8 cellular contexts compared by ENCODE assay signal in the genomic region with DNA sequence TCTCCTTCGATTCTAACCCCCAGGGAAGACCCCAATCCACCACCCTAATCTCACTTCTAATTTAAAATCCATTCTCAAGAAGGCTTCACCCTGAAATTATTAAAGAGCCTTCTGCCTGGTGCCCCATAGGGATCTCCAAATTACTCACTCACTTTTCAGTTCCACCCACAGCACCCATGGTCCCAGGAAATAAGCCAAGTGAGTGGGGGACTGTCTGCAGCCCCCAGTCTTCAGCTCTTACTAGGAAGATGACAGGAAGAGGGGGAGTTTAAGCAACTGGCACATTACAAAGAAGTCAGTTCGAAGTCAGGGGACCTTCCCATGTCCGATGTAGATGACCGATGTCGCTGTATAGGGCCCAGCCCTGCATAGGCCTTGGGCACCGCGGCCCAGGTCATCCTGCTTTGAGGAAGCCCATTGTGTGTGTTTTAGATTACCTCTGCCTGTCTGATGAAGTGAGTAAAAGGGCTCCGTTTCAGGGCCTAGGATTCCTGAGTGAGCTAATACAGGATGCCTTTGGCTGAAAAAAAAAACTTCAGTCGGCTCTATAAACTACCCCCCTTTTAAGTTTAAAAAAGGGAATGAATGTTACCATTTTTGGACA. TPM values are rescaled to one million over a fixed set of nuclear protein-coding genes. Genes with fewer than 3 reads are reported as not detected.
DNase-seq lines count a peak whose midpoint lies in the region; ATAC-seq and TF ChIP-seq lines count a peak whose summit lies in the region.

No MANE protein-coding gene starts in this region.

- DNase-seq in Calu3 (no peak), SJCRH30 (no peak), epithelial cell of esophagus (ENCODE audit: low read depth) (no peak), osteocyte (ENCODE audit: extremely low spot score, unreplicated experiment) (no peak), NCI-H1436 treated with DMSO at 0.1 percent for 48 hours (lab: John Stamatoyannopoulos, UW) (no peak), medulla oblongata (ENCODE audit: extremely low spot score) (no peak), iPS-NIHi7 (ENCODE audit: extremely low spot score) (no peak)

- H3K4me1 Mint-ChIP-seq in Calu3 (ENCODE audit: low read depth, unreplicated experiment) (peaks cover 51% of the 10 kb centered on the region), osteocyte (ENCODE audit: unreplicated experiment) (peaks cover 70% of the 10 kb centered on the region)
- peaks cover 14% of the 10 kb centered on the region for H3K4me1 Mint-ChIP-seq in stimulated activated memory B cell treated with anti-CD40 and anti-IgM and Interleukin-4, amounts not matched to agents 10 μg/mL and 1 μg/mL and 100 μg/mL, for 72 hours

- no peaks in the 10 kb centered on the region for H3K27me3 Mint-ChIP-seq in Calu3 (ENCODE audit: unreplicated experiment)
- no peaks in the 10 kb centered on the region for H3K27me3 Mint-ChIP-seq in osteocyte (ENCODE audit: unreplicated experiment)
- peaks cover 59% of the 10 kb centered on the region for H3K27me3 Mint-ChIP-seq in stimulated activated memory B cell treated with anti-CD40 and anti-IgM and Interleukin-4, amounts not matched to agents 10 μg/mL and 1 μg/mL and 100 μg/mL, for 72 hours

- H3K9me3 Mint-ChIP-seq in Calu3 (ENCODE audit: low read depth, unreplicated experiment) (no peaks in the 10 kb centered on the region), osteocyte (ENCODE audit: unreplicated experiment) (no peaks in the 10 kb centered on the region)
- H3K9me3 Mint-ChIP-seq in stimulated activated memory B cell treated with anti-CD40 and anti-IgM and Interleukin-4, amounts not matched to agents 10 μg/mL and 1 μg/mL and 100 μg/mL, for 72 hours = peaks cover 3% of the 10 kb centered on the region

- BruUV-seq in Calu3 (replicated peaks; lab: Mats Ljungman, UMichigan) = TSS peak; percentile 46

- peak overlapping the region; percentile 81 for H3K4me3 ChIP-seq in SJCRH30
- peak overlapping the region; percentile 78 for H3K4me3 ChIP-seq in epithelial cell of esophagus (ENCODE audit: low read length)

- CTCF ChIA-PET in Calu3 (lab: Charles Lee) = interaction anchor here (0.9 to 1.7 kb wide), 5 partner anchors 9 to 113 kb away, joined by 3 to 5 read pairs (median 4); no protein-coding TSS in a partner anchor

- intact Hi-C loops in Calu3 (cut with micrococcal nuclease; ENCODE audit: unreplicated experiment) = loop anchor here (2.0 to 5.0 kb wide), 3 partner anchors 14 to 116 kb away; no protein-coding TSS in a partner anchor

- H3K4me1 ChIP-seq in SJCRH30 = peaks cover 11% of the 10 kb centered on the region

- no peak for TF ChIP-seq CTCF in Calu3 (IDR thresholded peaks at IDR 0.05; ENCODE audit: unreplicated experiment)
- no peak for TF ChIP-seq CTCF in epithelial cell of esophagus (IDR thresholded peaks at IDR 0.05; ENCODE audit: insufficient read depth, low read depth, low read length, missing control alignments)
- no peak for TF ChIP-seq CTCF in osteocyte (IDR thresholded peaks at IDR 0.05)

- H3K27me3 ChIP-seq in SJCRH30 = no peaks in the 10 kb centered on the region

- H3K36me3 Mint-ChIP-seq in Calu3 (ENCODE audit: insufficient read depth, unreplicated experiment) (peaks cover 69% of the 10 kb centered on the region), osteocyte (ENCODE audit: unreplicated experiment) (peaks cover 24% of the 10 kb centered on the region)
- no peaks in the 10 kb centered on the region for H3K36me3 Mint-ChIP-seq in stimulated activated memory B cell treated with anti-CD40 and anti-IgM and Interleukin-4, amounts not matched to agents 10 μg/mL and 1 μg/mL and 100 μg/mL, for 72 hours

- no peak for ATAC-seq in stimulated activated memory B cell treated with anti-CD40 and anti-IgM and Interleukin-4, amounts not matched to agents 10 μg/mL and 1 μg/mL and 100 μg/mL, for 72 hours

- H3K27ac ChIP-seq in SJCRH30 = peak overlapping the region; percentile 79

- H3K4me3 Mint-ChIP-seq in Calu3 (ENCODE audit: low read depth, unreplicated experiment) (peak overlapping the region; percentile 79), osteocyte (ENCODE audit: unreplicated experiment) (peak overlapping the region; percentile 84)
- no peak overlapping the region for H3K4me3 Mint-ChIP-seq in stimulated activated memory B cell treated with anti-CD40 and anti-IgM and Interleukin-4, amounts not matched to agents 10 μg/mL and 1 μg/mL and 100 μg/mL, for 72 hours

- peaks cover 33% of the 10 kb centered on the region for H3K36me3 ChIP-seq in SJCRH30

- H3K27ac Mint-ChIP-seq in Calu3 (ENCODE audit: unreplicated experiment) = peak overlapping the region; percentile 64
- peak overlapping the region; percentile 95 for H3K27ac Mint-ChIP-seq in osteocyte (ENCODE audit: unreplicated experiment)
- H3K27ac Mint-ChIP-seq in stimulated activated memory B cell treated with anti-CD40 and anti-IgM and Interleukin-4, amounts not matched to agents 10 μg/mL and 1 μg/mL and 100 μg/mL, for 72 hours = no peak overlapping the region

- no peaks in the 10 kb centered on the region for H3K9me3 ChIP-seq in SJCRH30 (replicated peaks)

RNA-seq across cellular contexts. Expression of a gene that starts 1.9 kb away (rescaled TPM):
- total RNA-seq in Calu3 (2022) (246 and 326 TPM in 2 replicates), osteocyte (371 and 380 TPM in 2 replicates)
- total RNA-seq in SJCRH30 (2014; rRNA removed; shearing (Covaris generic)) = 101 and 104 TPM in 2 replicates
